8 cellular contexts compared by ENCODE assay signal in the genomic region with DNA sequence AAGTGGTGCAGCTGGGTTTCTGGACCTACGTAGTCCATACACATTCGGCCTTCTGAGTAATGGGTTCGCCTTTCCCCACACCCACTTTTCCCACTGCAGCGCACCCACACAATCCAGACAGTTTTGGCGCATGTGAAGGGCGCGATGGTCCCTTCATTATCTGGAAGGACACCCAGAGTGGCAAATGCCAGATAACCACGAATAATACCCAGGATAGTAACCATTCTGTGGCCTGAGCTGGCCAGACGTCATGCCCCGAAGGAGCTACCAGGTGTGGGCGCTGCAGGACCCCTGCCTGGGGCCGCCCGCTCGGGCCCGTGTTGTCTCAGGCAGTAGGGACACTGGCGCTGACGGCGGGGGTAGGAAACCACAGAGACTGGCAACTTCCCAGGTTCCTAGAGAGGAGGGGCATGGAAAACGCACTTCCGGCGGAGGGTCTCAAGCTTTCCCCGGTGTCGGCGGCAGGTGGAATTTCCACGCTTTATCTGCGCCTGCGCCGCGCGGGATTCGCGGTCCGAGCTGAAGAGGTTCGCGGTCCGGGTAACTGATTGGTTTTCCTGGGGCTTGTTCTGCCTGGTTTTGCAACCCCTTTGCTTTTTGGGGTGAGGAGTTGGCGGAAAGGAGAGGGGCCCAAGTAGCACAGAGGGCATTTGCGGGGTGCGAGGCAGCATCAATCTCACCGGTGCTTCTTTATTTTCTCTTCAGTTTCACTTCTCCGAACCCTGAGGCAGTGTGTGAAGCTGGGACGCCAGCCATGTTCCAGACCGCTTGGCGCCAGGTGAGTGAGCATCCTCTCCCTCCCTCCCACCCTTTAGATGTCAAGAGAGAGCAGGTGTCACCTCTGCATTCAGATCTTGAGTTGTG. TPM values are rescaled to one million over a fixed set of nuclear protein-coding genes. Genes with fewer than 3 reads are reported as not detected.
DNase-seq lines count a peak whose midpoint lies in the region; ATAC-seq, FAIRE-seq and TF ChIP-seq lines count a peak whose summit lies in the region.

A gene (plus strand): TSS at position 441 of the 864 bp plus-strand sequence. CDS start 314 bp downstream, at position 755.

- H3K9me3 ChIP-seq in HEK293 (ENCODE audit: control insufficient read depth, insufficient read depth, low read depth, low read length) (no peaks in the 10 kb centered on the region), GM12878 (replicated peaks; ENCODE audit: control insufficient read depth, insufficient read depth, low read length) (no peaks in the 10 kb centered on the region), iPS DF 6.9 (ENCODE audit: control insufficient read depth, insufficient read depth, low read length) (no peaks in the 10 kb centered on the region)

- DNase-seq in GDM1 (lab: John Stamatoyannopoulos, UW) (peak; percentile 63), NCI-H1417 (lab: John Stamatoyannopoulos, UW) (peak; percentile 82 to 92 (median 85)), T-helper 22 cell (ENCODE audit: low read depth) (peak; percentile 16), GM12878 (ENCODE audit: low read depth, low spot score) (no peak), iPS DF 6.9 (ENCODE audit: low read depth, low spot score) (peak; percentile 80), sciatic nerve (ENCODE audit: low spot score) (peak; percentile 77), H4 (ENCODE audit: low spot score) (no peak)

- 22% methylated on average over 41 of the region's 44 CpGs for WGBS in GM12878 (ENCODE audit: insufficient coverage, insufficient replicate concordance, low lambda C conversion rate, missing lambda C conversion rate)
- WGBS in iPS DF 6.9 (ENCODE audit: insufficient coverage, insufficient read length) = no CpG with 5 or more reads among the region's 44 CpGs

- peak; percentile 95 for ATAC-seq in GM12878
- ATAC-seq in sciatic nerve = peak; percentile 91

- no peak for TF ChIP-seq POLR2A in GM12878 (IDR thresholded peaks at IDR 0.05; ENCODE audit: low read depth, low read length)

- H3K4me2 ChIP-seq in GM12878 (ENCODE audit: control insufficient read depth, insufficient read depth) = peak within 1 kb of the TSS; percentile 77

- no peaks in the 10 kb centered on the region for H4K20me1 ChIP-seq in GM12878 (ENCODE audit: control insufficient read depth, insufficient read depth)

- no peaks in the 10 kb centered on the region for H3K79me2 ChIP-seq in GM12878 (ENCODE audit: control insufficient read depth, insufficient read depth, low read length)

- TF ChIP-seq EP300 in GM12878 (IDR thresholded peaks at IDR 0.05; ENCODE audit: borderline replicate concordance in 1 of 2, control insufficient read depth in 1 of 2, low read depth in 2 of 2, low read length in 2 of 2) = no peak

- POLR2A ChIA-PET in HEK293 (lab: Yijun Ruan, JAX) = interaction anchor here (0.6 to 3.2 kb wide), 7 partner anchors 14 to 49 kb away, joined by 3 to 41 read pairs (median 8); a partner anchor contains a TSS
- POLR2A ChIA-PET in GM12878 (lab: Charles Lee) = interaction anchor here (0.8 to 3.1 kb wide), 4 partner anchors 19 to 52 kb away, joined by 4 to 12 read pairs (median 4); a partner anchor contains a TSS

- TF ChIP-seq RAD21 in GM12878 (IDR thresholded peaks at IDR 0.05; ENCODE audit: insufficient read depth, low read depth, low read length) = 0 out of 2 replicates have a peak, but pooled peaks have one; percentile 2

- intact Hi-C loops in GM12878 (cut with micrococcal nuclease; ENCODE audit: unreplicated experiment) (no loop called here), sciatic nerve (cut with DNase I) (no loop called here)

- H3K27me3 ChIP-seq in GM12878 (replicated peaks in 1 of 2; ENCODE audit: control insufficient read depth in 2 of 2, insufficient read depth in 2 of 2, low read length in 1 of 2) (no peaks in the 10 kb centered on the region), iPS DF 6.9 (ENCODE audit: control insufficient read depth, insufficient read depth, low read length) (no peaks in the 10 kb centered on the region)

- peaks cover 22 to 27% of the 10 kb centered on the region in 2 experiments; a peak in 2 of 3 replicates for H3K36me3 ChIP-seq in HEK293 (ENCODE audit: control insufficient read depth in 2 of 2, insufficient read depth in 1 of 2, low read length in 2 of 2)
- no peaks in the 10 kb centered on the region for H3K36me3 ChIP-seq in GM12878 (ENCODE audit: control insufficient read depth in 2 of 2, insufficient read depth in 2 of 2, low read length in 1 of 2)
- H3K36me3 ChIP-seq in iPS DF 6.9 (ENCODE audit: control insufficient read depth, insufficient read depth, low read length) = peaks cover 2% of the 10 kb centered on the region; the same call in 1 of the 2 replicates

- CTCF ChIA-PET in HEK293 (lab: Yijun Ruan, JAX) = interaction anchor here (0.6 to 2.3 kb wide), 6 partner anchors 11 to 1058 kb away, joined by 3 to 16 read pairs (median 4); a partner anchor contains a TSS
- CTCF ChIA-PET in GM12878 (lab: Yijun Ruan, JAX) = interaction anchor here (1.1 to 2.4 kb wide), 7 partner anchors 10 to 314 kb away, joined by 3 to 18 read pairs (median 5); a partner anchor contains a TSS

- FAIRE-seq in GM12878 (lab: Jason Lieb, UNC) = peak; percentile 62

- no peaks in the 10 kb centered on the region for H3K4me1 ChIP-seq in HEK293 (ENCODE audit: control insufficient read depth, insufficient read depth, low read length)
- H3K4me1 ChIP-seq in GM12878 (ENCODE audit: control insufficient read depth, insufficient read depth, low read length) = peaks cover 5% of the 10 kb centered on the region; the same call in 1 of the 2 replicates
- peaks cover 1% of the 10 kb centered on the region for H3K4me1 ChIP-seq in iPS DF 6.9 (ENCODE audit: control insufficient read depth, insufficient read depth, low read length)

- peak within 1 kb of the TSS; percentile 94 for H2AFZ ChIP-seq in GM12878 (ENCODE audit: control insufficient read depth, low read depth, low read length)

- SMC1A ChIA-PET in GM12878 (lab: Charles Lee; ENCODE audit: uncharacterized antibody, unreplicated experiment) = interaction anchor here (1.0 to 2.1 kb wide), 6 partner anchors 9 to 764 kb away, joined by 3 to 11 read pairs (median 4); no protein-coding TSS in a partner anchor

- BruUV-seq in GM12878 (replicated peaks; lab: Mats Ljungman, UMichigan) = no TSS peak

- peak within 1 kb of the TSS; percentile 71 for H3K9ac ChIP-seq in GM12878 (ENCODE audit: control insufficient read depth, insufficient read depth, low read length)

- H3K4me3 ChIP-seq in HEK293 (ENCODE audit: low read depth, low read length) (peak within 1 kb of the TSS; percentile 87), GM12878 (peak within 1 kb of the TSS; percentile 75), iPS DF 6.9 (ENCODE audit: low read length) (peak within 1 kb of the TSS; percentile 62)

- TF ChIP-seq CTCF in HEK293 (tag by site-specific recombination; IDR thresholded peaks at IDR 0.05) = peak; percentile 65
- TF ChIP-seq CTCF in GM12878 (IDR thresholded peaks at IDR 0.05 in 2 of 3, conservative IDR thresholded peaks at IDR 0.05 in 1 of 3; ENCODE audit: control insufficient read depth in 2 of 3, extremely low read depth in 1 of 3, insufficient read depth in 1 of 3, low read depth in 3 of 3, low read length in 3 of 3) = peak; percentile 40 to 61 (median 48); a peak in 5 of 6 replicates

- in situ Hi-C loops in GM12878 (cut with MboI) = no loop called here

- H3K27ac ChIP-seq in HEK293 (ENCODE audit: extremely low read depth, low read depth, low read length) (peak within 1 kb of the TSS; percentile 77), GM12878 (ENCODE audit: control insufficient read depth, insufficient read depth) (peak within 1 kb of the TSS; percentile 53; the same call in 1 of the 2 replicates), iPS DF 6.9 (ENCODE audit: low read length) (no peak within 1 kb of the TSS)

- RAD21 ChIA-PET in GM12878 (lab: Charles Lee; ENCODE audit: unreplicated experiment) = interaction anchor here (1.0 kb wide), 2 partner anchors 19 to 29 kb away, joined by 3 read pairs; a partner anchor contains a TSS

TF ChIP-seq in HEK293, 187 proteins besides CTCF, POLR2A, EP300 and RAD21 (continues in another document):
- no peak for TF ChIP-seq ZNF132 (tag by site-specific recombination; IDR thresholded peaks at IDR 0.05; ENCODE audit: borderline replicate concordance)

TF ChIP-seq in GM12878, 131 proteins besides CTCF, POLR2A, EP300 and RAD21 (continues in another document):
- TF ChIP-seq SMARCA5 (IDR thresholded peaks at IDR 0.05) (peak; percentile 77; the same call in 1 of the 2 replicates), IKZF2 (IDR thresholded peaks at IDR 0.05) (peak in 1 of 2 experiments; percentile 44; a peak in 1 of 4 replicates), DPF2 (IDR thresholded peaks at IDR 0.05) (peak; percentile 26; the same call in 1 of the 2 replicates), CREM (IDR thresholded peaks at IDR 0.05; ENCODE audit: low read depth) (0 out of 2 replicates have a peak, but pooled peaks have one; percentile 26), IKZF1 (conservative IDR thresholded peaks at IDR 0.05) (peak; percentile 63), CREB1 (IDR thresholded peaks at IDR 0.05; ENCODE audit: low read depth) (no peak)

RNA-seq across cellular contexts. Expression of the gene that starts here (rescaled TPM):
- 7.1 and 8.1 TPM in 2 replicates for total RNA-seq in GM12878 (2013; cell fraction: nucleolus; rRNA removed)
- total RNA-seq in GM12878 (2014; rRNA removed) (1.7 and 2.6 TPM in 2 replicates), GM12878 (2014; rRNA removed; fragmentation: Illumina TruSeq; extraction: Trizol) (4.3 TPM in 2 replicates), GM12878 (2021) (2.9 and 3.4 TPM in 2 replicates), sciatic nerve (6.1 TPM)
- 1.3 TPM for polyA plus RNA-seq in GM12878 (2011; ENCODE audit: low read depth)
- polyA plus RNA-seq in GM12878 (2011; rRNA removed) (1.3 and 1.7 TPM in 2 replicates), GM12878 (2014; fragmentation: Illumina TruSeq; extraction: Trizol) (2.1 and 3.5 TPM in 2 replicates), GM12878 (2014; fragmentation: Nextera tagmentation; extraction: Ambion mirVana) (1 to 10 TPM; 1.3 to 1.7 TPM), GM12878 (2014; rRNA removed) (2.4 and 3.2 TPM in 2 replicates), GM12878 (2016; fragmentation: Nextera tagmentation; extraction: Ambion mirVana) (1 to 10 TPM; 2.4 to 3.8 TPM)
- polyA plus RNA-seq in GM12878 (2011; cell fraction: cytosol; rRNA removed) = 0.88 and 1.5 TPM in 2 replicates
- 1.0 and 1.5 TPM in 2 replicates for polyA plus RNA-seq in GM12878 (2011; cell fraction: nucleus; rRNA removed)
- 0.94 and 1.1 TPM in 2 replicates for polyA plus RNA-seq in GM12878 (2012)
- 1.8 and 2.1 TPM in 2 replicates for polyA minus RNA-seq in GM12878 (2011; rRNA and poly(A)+ RNA removed)
- polyA minus RNA-seq in GM12878 (2011; cell fraction: cytosol; rRNA and poly(A)+ RNA removed) = 0.80 and 2.0 TPM in 2 replicates
- 0.48 and 0.77 TPM in 2 replicates for polyA minus RNA-seq in GM12878 (2011; cell fraction: nucleus; rRNA and poly(A)+ RNA removed)
- 0.66 TPM in 1 of 2 replicates, not detected in the other for total RNA-seq in H4 (2014; rRNA removed; shearing (Covaris generic))

Comparison
In these comparisons a context has a peak if more than half of its experiments do, and no peak if none do; other contexts are left out.
1. DNase-seq: peak in GDM1 (single experiment), NCI-H1417 (3 of 3), T-helper 22 cell (single experiment), iPS DF 6.9 (single experiment) and sciatic nerve (single experiment); none in GM12878 (single experiment) and H4 (single experiment).
2. Peak in every context shown above with its lines, with median percentiles within 50 percentile points of each other: H3K4me3 ChIP-seq.